ENCODE assay signal across 8 cellular contexts in genomic region chr17:8109669-8110455, GRCh38. TPM values are rescaled to one million over a fixed set of nuclear protein-coding genes. Genes with fewer than 3 reads are reported as not detected.
A peak's percentile ranks its signal among the peaks of the same experiment; 100 is the strongest.
DNase-seq lines count a peak whose midpoint lies in the region; ATAC-seq and TF ChIP-seq lines count a peak whose summit lies in the region.

No MANE protein-coding gene starts in this region.

- H3K9me3 ChIP-seq in OCI-LY7 (ENCODE audit: low read length), result no peaks in the 10 kb centered on the region

- CTCF ChIA-PET in OCI-LY7 (lab: Charles Lee; ENCODE audit: unreplicated experiment), result interaction anchor here (1.1 to 2.4 kb wide), 4 partner anchors 9 to 36 kb away, joined by 3 to 7 read pairs (median 6); no protein-coding TSS in a partner anchor

- no peaks in the 10 kb centered on the region for H3K79me2 ChIP-seq in OCI-LY7 (ENCODE audit: insufficient read depth, low read depth, low read length)

- peak overlapping the region; percentile 79; the same call in 1 of the 2 replicates for H2AFZ ChIP-seq in OCI-LY7 (ENCODE audit: low read length)

- no peaks in the 10 kb centered on the region for H3K36me3 ChIP-seq in OCI-LY7 (ENCODE audit: insufficient read depth, low read length)

- intact Hi-C loops in OCI-LY7 (cut with micrococcal nuclease; ENCODE audit: unreplicated experiment), result loop anchor here (1.0 to 2.0 kb wide), 3 partner anchors 15 to 50 kb away; no protein-coding TSS in a partner anchor

- ATAC-seq in HG03039 (IDR thresholded peaks at IDR 0.05; ENCODE audit: unreplicated experiment), result no peak
- ATAC-seq in HG02938 (IDR thresholded peaks at IDR 0.05; ENCODE audit: unreplicated experiment), result no peak

- peak; percentile 88 for TF ChIP-seq CTCF in OCI-LY7 (conservative IDR thresholded peaks at IDR 0.05; ENCODE audit: low read length)

- H4K20me1 ChIP-seq in OCI-LY7 (ENCODE audit: insufficient read depth, low read length), result no peaks in the 10 kb centered on the region

- BruUV-seq in OCI-LY7 (replicated peaks; lab: Mats Ljungman, UMichigan), result no TSS peak

- POLR2A ChIA-PET in OCI-LY7 (lab: Charles Lee), result interaction anchor here (1.4 kb wide), 1 partner anchor 19 kb away, joined by 6 read pairs; no protein-coding TSS in a partner anchor

- H3K9me2 ChIP-seq in OCI-LY7 (ENCODE audit: insufficient read depth, low read length), result no peaks in the 10 kb centered on the region

- peak overlapping the region; percentile 63 for H3K4me3 ChIP-seq in OCI-LY7 (ENCODE audit: low read depth, low read length, poor library complexity, severe bottlenecking)

- H3K4me1 ChIP-seq in OCI-LY7 (ENCODE audit: insufficient read depth, low read length, poor library complexity, severe bottlenecking), result peaks cover 12% of the 10 kb centered on the region

- DNase-seq in NCI-H2227 (lab: John Stamatoyannopoulos, UW; ENCODE audit: unreplicated experiment) (peak; percentile 60), NCI-H2227 treated with DMSO at 0.1 percent for 48 hours (lab: John Stamatoyannopoulos, UW) (no peak), OCI-LY7 (ENCODE audit: low spot score) (peak; percentile 85), glomerular visceral epithelial cell (ENCODE audit: extremely low spot score) (peak; percentile 33), retina (peak; percentile 77)
- peak; percentile 93 for DNase-seq in activated effector memory CD4-positive, alpha-beta T cell treated with anti-CD3 and anti-CD28 coated beads, Interleukin-2, amount 50 U/mL, for 16 hours

- no peak overlapping the region for H3K27ac ChIP-seq in OCI-LY7 (ENCODE audit: low read depth, low read length, poor library complexity, severe bottlenecking)

- peak overlapping the region; percentile 86 for H3K4me2 ChIP-seq in OCI-LY7 (ENCODE audit: low read length)

RNA-seq across cellular contexts. Expression of gene ALOXE3, which starts 8.5 kb away (rescaled TPM):
- total RNA-seq in OCI-LY7 (2014; rRNA removed; shearing (Covaris generic)), result not detected in 2 replicates
- 0.10 TPM in 1 of 2 replicates, not detected in the other for total RNA-seq in OCI-LY7 (2022)

RNA-seq across cellular contexts. Expression of gene HES7, which starts 14.0 kb away (rescaled TPM):
- 0.44 and 0.75 TPM in 2 replicates for total RNA-seq in OCI-LY7 (2014; rRNA removed; shearing (Covaris generic))
- total RNA-seq in OCI-LY7 (2022), result 4.6 and 5.8 TPM in 2 replicates

RNA-seq across cellular contexts. Expression of gene ALOX12B, which starts 22.3 kb away (rescaled TPM):
- total RNA-seq in OCI-LY7 (2014; rRNA removed; shearing (Covaris generic)), result 2.0 TPM in 1 of 2 replicates, not detected in the other
- 4.5 and 5.3 TPM in 2 replicates for total RNA-seq in OCI-LY7 (2022)

RNA-seq across cellular contexts. Expression of gene PER1, which starts 42.3 kb away (rescaled TPM):
- total RNA-seq in OCI-LY7 (2014; rRNA removed; shearing (Covaris generic)), result 13.9 and 15.4 TPM in 2 replicates
- 38.0 and 48.0 TPM in 2 replicates for total RNA-seq in OCI-LY7 (2022)

RNA-seq across cellular contexts. Expression of gene VAMP2, which starts 52.9 kb away (rescaled TPM):
- 10.4 and 21.2 TPM in 2 replicates for total RNA-seq in OCI-LY7 (2014; rRNA removed; shearing (Covaris generic))
- 40.9 and 45.1 TPM in 2 replicates for total RNA-seq in OCI-LY7 (2022)
